ENCODE assay signal across 19 cellular contexts in the genomic region with DNA sequence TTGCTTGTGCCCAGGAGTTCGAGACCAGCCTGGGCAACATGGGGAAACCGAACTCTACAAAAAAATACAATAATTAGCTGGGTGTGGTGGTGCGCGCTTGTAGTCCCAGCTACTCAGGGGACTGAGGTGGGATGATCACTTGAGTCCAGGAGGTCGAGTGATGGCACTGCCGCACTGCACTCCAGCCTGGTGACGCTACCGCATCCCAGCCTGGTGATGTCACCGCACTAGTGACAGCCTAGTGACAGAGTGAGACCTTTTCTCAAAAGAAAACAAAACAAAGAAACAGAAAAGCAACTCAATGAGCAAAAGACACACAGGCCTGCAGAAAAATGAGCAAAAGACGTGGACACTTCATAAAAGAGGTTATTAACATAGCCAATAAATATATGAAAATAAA. TPM values are rescaled to one million over a fixed set of nuclear protein-coding genes. Genes with fewer than 3 reads are reported as not detected.
A peak's percentile ranks its signal among the peaks of the same experiment; 100 is the strongest.
DNase-seq lines count a peak whose midpoint lies in the region; ATAC-seq, FAIRE-seq and TF ChIP-seq lines count a peak whose summit lies in the region.
"Had no signal": no experiment of that assay in that cellular context is flagged by ENCODE, and none has a peak within 500 bp of the region (broad histone marks: within the 10 kb centered on the region; RNA-seq: fewer than 3 reads in every experiment).

No MANE protein-coding gene starts in this region.

- H2BK5ac ChIP-seq in IMR-90 (ENCODE audit: low read depth, low read length, poor library complexity, severe bottlenecking) (peak overlapping the region; percentile 29), trophoblast cell (ENCODE audit: low read depth, low read length, poor library complexity) (no peak overlapping the region)

- CTCF ChIA-PET in IMR-90 (lab: Yijun Ruan, JAX) (no interaction called here), K562 (lab: Yijun Ruan, JAX; ENCODE audit: low intra/inter-chr PET ratio) (no interaction called here)

- H3K79me1 ChIP-seq in IMR-90 (ENCODE audit: low read depth in 1 of 2, low read length in 2 of 2) (no peaks in the 10 kb centered on the region), trophoblast cell (ENCODE audit: low read length) (no peaks in the 10 kb centered on the region)

- POLR2A ChIA-PET in IMR-90 (lab: Charles Lee; ENCODE audit: unreplicated experiment): no interaction called here
- POLR2A ChIA-PET in K562 (lab: Yijun Ruan, JAX): no interaction called here

- dilution Hi-C loops in IMR-90 (cut with HindIII; ENCODE audit: low sequenced_read_pairs, unreplicated experiment): no loop called here

- H3K14ac ChIP-seq in IMR-90 (replicated peaks; ENCODE audit: low read depth, low read length) (no peak overlapping the region; the same call in 1 of the 2 replicates), trophoblast cell (ENCODE audit: low read length) (no peak overlapping the region)

- H3K9me3 ChIP-seq in IMR-90 (ENCODE audit: control insufficient read depth, insufficient read depth, low read length) (no peaks in the 10 kb centered on the region), K562 (replicated peaks; ENCODE audit: control insufficient read depth, insufficient read depth, low read depth, low read length) (no peaks in the 10 kb centered on the region), trophoblast cell (ENCODE audit: insufficient read depth, low read depth, low read length) (no peaks in the 10 kb centered on the region)
- H3K9me3 ChIP-seq: BE2C had no signal

- H4K12ac ChIP-seq in trophoblast cell (ENCODE audit: low read depth, low read length): no peak overlapping the region

- ATAC-seq in IMR-90 (ENCODE audit: low read depth) (no peak), K562 (no peak)
- ATAC-seq: HCT116 had no signal

- H3K56ac ChIP-seq in IMR-90 (ENCODE audit: extremely low read depth, insufficient read depth, low read length): no peak overlapping the region

- H3K9me1 ChIP-seq in IMR-90 (ENCODE audit: insufficient read depth, low read length) (peaks cover 9% of the 10 kb centered on the region), K562 (ENCODE audit: control insufficient read depth, insufficient read depth, low read length) (no peaks in the 10 kb centered on the region)

- no peak for FAIRE-seq in K562 (lab: Jason Lieb, UNC)
- FAIRE-seq: A204.1, G401.6, GM12891 had no signal

- H2BK120ac ChIP-seq in IMR-90 (ENCODE audit: low read depth, low read length) (peak overlapping the region; percentile 29), trophoblast cell (ENCODE audit: insufficient read depth, low read length, poor library complexity) (no peak overlapping the region)

- H3K9ac ChIP-seq in IMR-90 (ENCODE audit: low read depth, low read length) (no peak overlapping the region), K562 (ENCODE audit: insufficient read depth in 1 of 2, low read depth in 2 of 2, low read length in 2 of 2) (no peak overlapping the region), trophoblast cell (ENCODE audit: low read length) (no peak overlapping the region)

- TF ChIP-seq EP300 in K562 (IDR thresholded peaks at IDR 0.05; ENCODE audit: low read length): no peak

- intact Hi-C loops in IMR-90 (cut with micrococcal nuclease) (no loop called here), K562 (cut with micrococcal nuclease) (no loop called here)

- H3K4me1 ChIP-seq in IMR-90 (ENCODE audit: control insufficient read depth, insufficient read depth, low read length): peaks cover 2% of the 10 kb centered on the region; the same call in 1 of the 2 replicates
- no peaks in the 10 kb centered on the region for H3K4me1 ChIP-seq in K562 (replicated peaks in 1 of 2; ENCODE audit: control insufficient read depth in 2 of 2, insufficient read depth in 2 of 2, low read length in 2 of 2)
- H3K4me1 ChIP-seq in trophoblast cell (ENCODE audit: control insufficient read depth in 1 of 2, insufficient read depth in 2 of 2, low read length in 2 of 2): no peaks in the 10 kb centered on the region
- H3K4me1 ChIP-seq: BE2C had no signal

- H3K18ac ChIP-seq in IMR-90 (ENCODE audit: low read depth, low read length) (no peak overlapping the region), trophoblast cell (ENCODE audit: low read length) (no peak overlapping the region)

- peak overlapping the region; percentile 84 for H2AK5ac ChIP-seq in IMR-90 (ENCODE audit: low read depth, low read length)
- no peak overlapping the region for H2AK5ac ChIP-seq in trophoblast cell (ENCODE audit: low read length)

- H3K4ac ChIP-seq in IMR-90 (ENCODE audit: low read depth, low read length) (peak overlapping the region; percentile 12; the same call in 1 of the 2 replicates), trophoblast cell (ENCODE audit: low read depth, low read length) (no peak overlapping the region)

- WGBS in IMR-90 (ENCODE audit: extremely low coverage in 2 of 2, insufficient read length in 1 of 2), 2 experiments: 80% methylated on average over 2 of the region's 10 CpGs; no CpG with 5 or more reads in 1 of the 2 experiments
- WGBS in K562 (ENCODE audit: insufficient coverage, low coverage, missing lambda C conversion rate): 0% methylated on average over 10 of the region's 10 CpGs
- WGBS in trophoblast cell (ENCODE audit: extremely low coverage, insufficient coverage, insufficient read length): no CpG with 5 or more reads among the region's 10 CpGs

- H3K27me3 ChIP-seq in IMR-90 (ENCODE audit: control insufficient read depth, insufficient read depth, low read length) (no peaks in the 10 kb centered on the region; the same call in 1 of the 2 replicates), K562 (ENCODE audit: control insufficient read depth in 2 of 2, insufficient read depth in 2 of 2, low read length in 2 of 2) (peaks cover 0 to 18% of the 10 kb centered on the region in 2 experiments; a peak in 3 of 5 replicates), trophoblast cell (ENCODE audit: insufficient read depth, low read length) (no peaks in the 10 kb centered on the region)

- no peak overlapping the region for H2AK9ac ChIP-seq in IMR-90 (replicated peaks; ENCODE audit: low read depth, low read length, poor library complexity)

- H3K23ac ChIP-seq in IMR-90 (ENCODE audit: low read depth, low read length): no peak overlapping the region
- H3K23ac ChIP-seq in trophoblast cell (ENCODE audit: low read length): no peak overlapping the region

- no peak overlapping the region for H4K8ac ChIP-seq in IMR-90 (ENCODE audit: low read depth in 2 of 2, low read length in 2 of 2)
- H4K8ac ChIP-seq in trophoblast cell (ENCODE audit: low read depth, low read length): no peak overlapping the region

- H3K4me2 ChIP-seq in IMR-90 (ENCODE audit: low read depth, low read length) (no peak overlapping the region), K562 (ENCODE audit: insufficient read depth, low read length) (no peak overlapping the region), trophoblast cell (ENCODE audit: low read length) (no peak overlapping the region)

- H4K5ac ChIP-seq in IMR-90 (ENCODE audit: low read depth, low read length): no peak overlapping the region

- H3K79me2 ChIP-seq in K562 (ENCODE audit: control insufficient read depth, insufficient read depth, low read length) (no peaks in the 10 kb centered on the region), trophoblast cell (ENCODE audit: control insufficient read depth, insufficient read depth, low read length, poor library complexity) (no peaks in the 10 kb centered on the region)

- no peak overlapping the region for H4K91ac ChIP-seq in IMR-90 (ENCODE audit: insufficient read depth, low read depth, low read length)
- no peak overlapping the region for H4K91ac ChIP-seq in trophoblast cell (ENCODE audit: low read depth, low read length)

- DNase-seq in IMR-90 (no peak), K562 (ENCODE audit: extremely low read depth in 1 of 4, low spot score in 3 of 4) (no peak), islet precursor cell (peak; percentile 38), trophoblast cell (peak; percentile 44 to 70), NCI-H128 (lab: John Stamatoyannopoulos, UW; ENCODE audit: unreplicated experiment) (no peak), DMS 273 (lab: John Stamatoyannopoulos, UW; ENCODE audit: unreplicated experiment) (no peak), 8988T (no peak)
- DNase-seq: ACHN; BE2C; C1 segment of cervical spinal cord; CD4-positive, CD25-positive, alpha-beta regulatory T cell; CD8-positive, alpha-beta memory T cell; COR-L47; GOT3; H7 had no signal

- H2BK12ac ChIP-seq in trophoblast cell (ENCODE audit: low read length): no peak overlapping the region

- H3K36me3 ChIP-seq in IMR-90 (ENCODE audit: control insufficient read depth, insufficient read depth, low read length) (no peaks in the 10 kb centered on the region), K562 (ENCODE audit: control insufficient read depth, insufficient read depth, low read length) (no peaks in the 10 kb centered on the region), trophoblast cell (ENCODE audit: control insufficient read depth in 1 of 2, insufficient read depth in 2 of 2, low read length in 2 of 2) (no peaks in the 10 kb centered on the region)
- H3K36me3 ChIP-seq: BE2C had no signal

- TF ChIP-seq CTCF in IMR-90 (conservative IDR thresholded peaks at IDR 0.05; ENCODE audit: low read depth, low read length) (no peak), K562 (IDR thresholded peaks at IDR 0.05 in 2 of 3, conservative IDR thresholded peaks at IDR 0.05 in 1 of 3; ENCODE audit: insufficient read depth in 2 of 3, low read depth in 1 of 3, low read length in 3 of 3) (no peak)

- H2BK20ac ChIP-seq in IMR-90 (ENCODE audit: low read depth, low read length): peak overlapping the region; percentile 56; the same call in 1 of the 2 replicates

- TF ChIP-seq RAD21 in IMR-90 (IDR thresholded peaks at IDR 0.05; ENCODE audit: low read length) (no peak), K562 (CRISPR knock-in tag; conservative IDR thresholded peaks at IDR 0.05 in 1 of 2, IDR thresholded peaks at IDR 0.05 in 1 of 2) (no peak)

- BruUV-seq in IMR-90 (replicated peaks; lab: Mats Ljungman, UMichigan) (no TSS peak), K562 (replicated peaks; lab: Mats Ljungman, UMichigan) (no TSS peak)

- no peak overlapping the region for H3K27ac ChIP-seq in IMR-90 (ENCODE audit: insufficient read depth, low read length)
- no peak overlapping the region for H3K27ac ChIP-seq in K562 (ENCODE audit: extremely low read depth, low read depth, low read length)
- no peak overlapping the region for H3K27ac ChIP-seq in trophoblast cell (ENCODE audit: low read depth, low read length)

- H3K4me3 ChIP-seq in IMR-90 (ENCODE audit: insufficient read depth, low read depth, low read length): no peak overlapping the region
- H3K4me3 ChIP-seq in K562: no peak overlapping the region
- no peak overlapping the region for H3K4me3 ChIP-seq in trophoblast cell (ENCODE audit: low read depth, low read length)

- no peak overlapping the region for H2AFZ ChIP-seq in IMR-90 (replicated peaks; ENCODE audit: low read length, poor library complexity)
- no peak overlapping the region for H2AFZ ChIP-seq in K562 (ENCODE audit: low read depth, low read length)
- H2AFZ ChIP-seq in trophoblast cell (ENCODE audit: insufficient read depth, low read length, poor library complexity): no peak overlapping the region

- H2BK15ac ChIP-seq in IMR-90 (ENCODE audit: low read depth, low read length): peak overlapping the region; percentile 67; the same call in 2 of the 3 replicates

- TF ChIP-seq POLR2A in IMR-90 (IDR thresholded peaks at IDR 0.05; ENCODE audit: low read depth, low read length) (no peak), K562 (conservative IDR thresholded peaks at IDR 0.05) (no peak)

- no peaks in the 10 kb centered on the region for H4K20me1 ChIP-seq in IMR-90 (ENCODE audit: insufficient read depth, low read length)
- no peaks in the 10 kb centered on the region for H4K20me1 ChIP-seq in K562 (replicated peaks; ENCODE audit: control insufficient read depth, insufficient read depth, low read length)

- in situ Hi-C loops in IMR-90 (cut with MboI; ENCODE audit: low sequenced_read_pairs): no loop called here
- in situ Hi-C loops in K562 (cut with MboI): no loop called here

RNA-seq across cellular contexts. Expression of gene SYNM, which starts 19.9 kb away (rescaled TPM):
- 3.4 and 5.0 TPM in 2 replicates for total RNA-seq in IMR-90 (2012; rRNA removed)
- polyA plus RNA-seq in IMR-90 (2012; rRNA removed): 1.9 and 2.1 TPM in 2 replicates
- 0.81 and 0.86 TPM in 2 replicates for polyA plus RNA-seq in IMR-90 (2012; cell fraction: cytosol; rRNA removed)
- 3.0 and 8.1 TPM in 2 replicates for polyA plus RNA-seq in IMR-90 (2012; cell fraction: nucleus; rRNA removed; ENCODE audit: low replicate concordance)
- total RNA-seq in K562 (2011; cell fraction: chromatin; rRNA removed; ENCODE audit: low replicate concordance): 0.11 and 0.16 TPM in 2 replicates
- total RNA-seq in K562 (2011; cell fraction: nucleolus; rRNA removed): 0.13 and 0.17 TPM in 2 replicates
- 0.22 and 0.23 TPM in 2 replicates for total RNA-seq in K562 (2011; cell fraction: nucleoplasm; rRNA removed)
- 0.09 and 0.12 TPM in 2 replicates for total RNA-seq in K562 (2014; rRNA removed)
- 0.16 and 0.18 TPM in 2 replicates for total RNA-seq in K562 (2014; rRNA removed; fragmentation: Illumina TruSeq; extraction: Trizol)
- total RNA-seq in K562 (2015; rRNA removed; fragmentation: Illumina TruSeq; extraction: Trizol): 0.30 and 0.33 TPM in 2 replicates
- total RNA-seq in K562 (2021): 0.18 TPM in 2 replicates
- polyA plus RNA-seq in K562 (2011; rRNA removed): 0.08 TPM in 1 of 2 replicates, not detected in the other
- polyA plus RNA-seq in K562 (2011; cell fraction: cytosol; rRNA removed): 0.01 and 0.06 TPM in 2 replicates
- polyA plus RNA-seq in K562 (2011; cell fraction: nucleus; rRNA removed): 0.06 and 0.58 TPM in 2 replicates
- 0.27 and 0.43 TPM in 2 replicates for polyA plus RNA-seq in K562 (2012)
- 0.13 and 0.21 TPM in 2 replicates for polyA plus RNA-seq in K562 (2014; fragmentation: Illumina TruSeq; extraction: Trizol)
- under 1 TPM; 0.01 TPM for polyA plus RNA-seq in K562 (2014; fragmentation: Nextera tagmentation; extraction: Ambion mirVana)
- polyA plus RNA-seq in K562 (2014; rRNA removed): 0.18 and 0.42 TPM in 2 replicates
- polyA minus RNA-seq in K562 (2011; rRNA and poly(A)+ RNA removed): 0.04 TPM in 1 of 2 replicates, not detected in the other
- polyA minus RNA-seq in K562 (2011; cell fraction: cytosol; rRNA and poly(A)+ RNA removed): 0.10 and 0.36 TPM in 2 replicates
- polyA minus RNA-seq in K562 (2011; cell fraction: nucleus; rRNA and poly(A)+ RNA removed): 0.13 TPM in 1 of 2 replicates, not detected in the other
- 5.9 and 6.1 TPM in 2 replicates for polyA plus RNA-seq in trophoblast cell (2013)

Comparison
In these comparisons a context has a peak if more than half of its experiments do, and no peak if none do; other contexts are left out.
1. DNase-seq: peak in islet precursor cell (single experiment) and trophoblast cell (2 of 2); none in IMR-90 (single experiment), K562 (0 of 4), NCI-H128 (single experiment), DMS 273 (single experiment) and 8988T (single experiment).